In genomic region chr13:31369213-31369612, GRCh38 we compare ENCODE assay signal across 15 cellular contexts.
DNase-seq lines count a peak whose midpoint lies in the region; ATAC-seq and TF ChIP-seq lines count a peak whose summit lies in the region.
"Had no signal": no experiment of that assay in that cellular context is flagged by ENCODE, and none has a peak within 500 bp of the region (broad histone marks: within the 10 kb centered on the region; RNA-seq: fewer than 3 reads in every experiment).

No MANE protein-coding gene starts in this region.

- H3K36me3 Mint-ChIP-seq in activated T-helper 17 cell treated with anti-CD3 and anti-CD28 coated beads, Interleukin-2, amount 50 U/mL, for 72 hours (ENCODE audit: low read depth) = no peaks in the 10 kb centered on the region
- H3K36me3 Mint-ChIP-seq in CD4-positive, alpha-beta memory T cell = no peaks in the 10 kb centered on the region
- H3K36me3 Mint-ChIP-seq: CD4-positive, CD25-positive, alpha-beta regulatory T cell had no signal

- H3K9me3 Mint-ChIP-seq in activated T-helper 17 cell treated with anti-CD3 and anti-CD28 coated beads, Interleukin-2, amount 50 U/mL, for 72 hours = peaks cover 10% of the 10 kb centered on the region
- H3K9me3 Mint-ChIP-seq in CD4-positive, alpha-beta memory T cell = peaks cover 0 to 22% (median 6%) of the 10 kb centered on the region in 8 donors

- no peak overlapping the region for H3K9ac ChIP-seq in SK-N-SH
- H3K9ac ChIP-seq: BLaER1 treated with 17β-estradiol and CSF1 and Interleukin-3, amounts not matched to agents 10 nM and 100 nM had no signal

- H3K4me3 ChIP-seq in SK-N-SH (ENCODE audit: low read depth in 2 of 2, low read length in 1 of 2) = no peak overlapping the region
- no peak overlapping the region for H3K4me3 ChIP-seq in brain microvascular endothelial cell (ENCODE audit: low read depth, low read length)
- no peak overlapping the region for H3K4me3 ChIP-seq in fibroblast of the aortic adventitia (ENCODE audit: low read depth, low read length)
- H3K4me3 ChIP-seq in CD4-positive, alpha-beta memory T cell (ENCODE audit: low read length in 2 of 2) = no peak overlapping the region
- H3K4me3 ChIP-seq: BLaER1 treated with 17β-estradiol and CSF1 and Interleukin-3, amounts not matched to agents 10 nM and 100 nM; GM12878; HAP-1 had no signal

- CTCF ChIA-PET in SK-N-SH (lab: Yijun Ruan, JAX) = no interaction called here
- CTCF ChIA-PET in CD4-positive, alpha-beta memory T cell (lab: Charles Lee; ENCODE audit: partially characterized antibody) = interaction anchor here (1.3 kb wide), 1 partner anchor 10 kb away, joined by 3 read pairs; no protein-coding TSS in a partner anchor

- no peak overlapping the region for H3K27ac ChIP-seq in SK-N-SH (ENCODE audit: low read depth in 2 of 2, low read length in 1 of 2)
- no peak overlapping the region for H3K27ac ChIP-seq in brain microvascular endothelial cell
- no peak overlapping the region for H3K27ac ChIP-seq in CD4-positive, alpha-beta memory T cell (ENCODE audit: low read depth, low read length)
- H3K27ac ChIP-seq: BLaER1 treated with 17β-estradiol and CSF1 and Interleukin-3, amounts not matched to agents 10 nM and 100 nM had no signal

- H3K27ac Mint-ChIP-seq in activated T-helper 17 cell treated with anti-CD3 and anti-CD28 coated beads, Interleukin-2, amount 50 U/mL, for 72 hours = no peak overlapping the region
- H3K27ac Mint-ChIP-seq in CD4-positive, alpha-beta memory T cell = no peak overlapping the region
- H3K27ac Mint-ChIP-seq: CD4-positive, CD25-positive, alpha-beta regulatory T cell had no signal

- H3K27me3 Mint-ChIP-seq in activated T-helper 17 cell treated with anti-CD3 and anti-CD28 coated beads, Interleukin-2, amount 50 U/mL, for 72 hours = peaks cover 19% of the 10 kb centered on the region
- no peaks in the 10 kb centered on the region for H3K27me3 Mint-ChIP-seq in CD4-positive, alpha-beta memory T cell
- H3K27me3 Mint-ChIP-seq: CD4-positive, CD25-positive, alpha-beta regulatory T cell had no signal

- POLR2A ChIA-PET in SK-N-SH (lab: Yijun Ruan, JAX) = no interaction called here
- POLR2A ChIA-PET in CD4-positive, alpha-beta memory T cell (lab: Charles Lee; ENCODE audit: partially characterized antibody) = no interaction called here

- H3K27me3 ChIP-seq in SK-N-SH (ENCODE audit: insufficient read depth) (no peaks in the 10 kb centered on the region; the same call in 1 of the 2 replicates), brain microvascular endothelial cell (replicated peaks) (no peaks in the 10 kb centered on the region)
- H3K27me3 ChIP-seq in CD4-positive, alpha-beta memory T cell (ENCODE audit: insufficient read depth, low read length) = no peaks in the 10 kb centered on the region
- H3K27me3 ChIP-seq: BLaER1 treated with 17β-estradiol and CSF1 and Interleukin-3, amounts not matched to agents 10 nM and 100 nM had no signal

- in situ Hi-C loops in brain microvascular endothelial cell (cut with HindIII; ENCODE audit: low pct_ligation_motif_present, low sequenced_read_pairs) = no loop called here

- H3K4me3 Mint-ChIP-seq in activated T-helper 17 cell treated with anti-CD3 and anti-CD28 coated beads, Interleukin-2, amount 50 U/mL, for 72 hours = no peak overlapping the region
- no peak overlapping the region for H3K4me3 Mint-ChIP-seq in CD4-positive, alpha-beta memory T cell
- H3K4me3 Mint-ChIP-seq: CD4-positive, CD25-positive, alpha-beta regulatory T cell had no signal

- H4K20me1 ChIP-seq in SK-N-SH (ENCODE audit: insufficient read depth) = no peaks in the 10 kb centered on the region
- H4K20me1 ChIP-seq: BLaER1 treated with 17β-estradiol and CSF1 and Interleukin-3, amounts not matched to agents 10 nM and 100 nM had no signal

- H3K9me2 ChIP-seq in SK-N-SH = no peaks in the 10 kb centered on the region

- ATAC-seq in SK-N-SH treated with all-trans-retinoic acid at 6 μM for 48 hours = no peak
- no peak for ATAC-seq in activated T-helper 17 cell treated with anti-CD3 and anti-CD28 coated beads, Interleukin-2, amount 50 U/mL, for 72 hours (replicated peaks)
- no peak for ATAC-seq in GM21515 (IDR thresholded peaks at IDR 0.05; ENCODE audit: unreplicated experiment)
- ATAC-seq: GM12878, HepG2 had no signal

- H3K4me1 ChIP-seq in SK-N-SH (ENCODE audit: control insufficient read depth in 1 of 2, insufficient read depth in 2 of 2, low read depth in 1 of 2, low read length in 1 of 2) = no peaks in the 10 kb centered on the region
- H3K4me1 ChIP-seq in CD4-positive, alpha-beta memory T cell (ENCODE audit: insufficient read depth, low read length) = no peaks in the 10 kb centered on the region
- H3K4me1 ChIP-seq: BLaER1 treated with 17β-estradiol and CSF1 and Interleukin-3, amounts not matched to agents 10 nM and 100 nM; HAP-1 had no signal

- H3K4me2 ChIP-seq in SK-N-SH = no peak overlapping the region
- H3K4me2 ChIP-seq: BLaER1 treated with 17β-estradiol and CSF1 and Interleukin-3, amounts not matched to agents 10 nM and 100 nM had no signal

- no peaks in the 10 kb centered on the region for H3F3A ChIP-seq in SK-N-SH (replicated peaks; ENCODE audit: insufficient read depth)

- no peaks in the 10 kb centered on the region for H3K79me2 ChIP-seq in SK-N-SH (ENCODE audit: insufficient read depth)

- no peak for TF ChIP-seq RAD21 in SK-N-SH (IDR thresholded peaks at IDR 0.05; ENCODE audit: low read length)

- H2AFZ ChIP-seq in SK-N-SH (ENCODE audit: low read depth) = no peak overlapping the region

- no peak for DNase-seq in SK-N-SH
- peak; percentile 9 for DNase-seq in brain microvascular endothelial cell
- DNase-seq in fibroblast of the aortic adventitia (ENCODE audit: low read depth) = peak; percentile 39
- DNase-seq in CD4-positive, alpha-beta memory T cell = no peak
- DNase-seq: 8988T; Calu3; CD4-positive, CD25-positive, alpha-beta regulatory T cell; DMS 273 treated with DMSO at 0.1 percent for 48 hours had no signal

- intact Hi-C loops in CD4-positive, alpha-beta memory T cell (cut with micrococcal nuclease) = no loop called here

- H3K9me3 ChIP-seq in SK-N-SH = no peaks in the 10 kb centered on the region
- no peaks in the 10 kb centered on the region for H3K9me3 ChIP-seq in CD4-positive, alpha-beta memory T cell (ENCODE audit: control insufficient read depth in 1 of 2, low read length in 2 of 2)

- H3K36me3 ChIP-seq in SK-N-SH (replicated peaks in 1 of 2; ENCODE audit: control insufficient read depth in 1 of 2, insufficient read depth in 2 of 2, low read length in 1 of 2) = no peaks in the 10 kb centered on the region
- no peaks in the 10 kb centered on the region for H3K36me3 ChIP-seq in brain microvascular endothelial cell (replicated peaks)
- H3K36me3 ChIP-seq in CD4-positive, alpha-beta memory T cell (ENCODE audit: insufficient read depth, low read length) = no peaks in the 10 kb centered on the region
- H3K36me3 ChIP-seq: BLaER1 treated with 17β-estradiol and CSF1 and Interleukin-3, amounts not matched to agents 10 nM and 100 nM; HAP-1 had no signal

- TF ChIP-seq CTCF in SK-N-SH (IDR thresholded peaks at IDR 0.05) (no peak), brain microvascular endothelial cell (IDR thresholded peaks at IDR 0.05; ENCODE audit: low read depth, low read length, missing control alignments) (no peak), fibroblast of the aortic adventitia (IDR thresholded peaks at IDR 0.05; ENCODE audit: insufficient read depth, low read length) (no peak)

- no peaks in the 10 kb centered on the region for H3K4me1 Mint-ChIP-seq in activated T-helper 17 cell treated with anti-CD3 and anti-CD28 coated beads, Interleukin-2, amount 50 U/mL, for 72 hours
- H3K4me1 Mint-ChIP-seq in CD4-positive, alpha-beta memory T cell = no peaks in the 10 kb centered on the region
- H3K4me1 Mint-ChIP-seq: CD4-positive, CD25-positive, alpha-beta regulatory T cell had no signal

- no peak for TF ChIP-seq EP300 in SK-N-SH (IDR thresholded peaks at IDR 0.05; ENCODE audit: borderline replicate concordance in 1 of 2, low read depth in 1 of 2, low read length in 1 of 2)

TF ChIP-seq in SK-N-SH treated with all-trans-retinoic acid at 6 μM for 48 hours, 23 proteins besides CTCF, POLR2A, EP300 and RAD21 (continues in another document):
- TF ChIP-seq ISL1 (CRISPR knock-in tag; IDR thresholded peaks at IDR 0.05) (peak; percentile 81), TCF4 (CRISPR knock-in tag; IDR thresholded peaks at IDR 0.05; ENCODE audit: borderline replicate concordance) (peak; percentile 40; the same call in 1 of the 2 replicates), ZNF70 (CRISPR knock-in tag; IDR thresholded peaks at IDR 0.05) (no peak), PPARA (CRISPR knock-in tag; IDR thresholded peaks at IDR 0.05; ENCODE audit: borderline replicate concordance) (no peak)
- TF ChIP-seq, protein P1, sequence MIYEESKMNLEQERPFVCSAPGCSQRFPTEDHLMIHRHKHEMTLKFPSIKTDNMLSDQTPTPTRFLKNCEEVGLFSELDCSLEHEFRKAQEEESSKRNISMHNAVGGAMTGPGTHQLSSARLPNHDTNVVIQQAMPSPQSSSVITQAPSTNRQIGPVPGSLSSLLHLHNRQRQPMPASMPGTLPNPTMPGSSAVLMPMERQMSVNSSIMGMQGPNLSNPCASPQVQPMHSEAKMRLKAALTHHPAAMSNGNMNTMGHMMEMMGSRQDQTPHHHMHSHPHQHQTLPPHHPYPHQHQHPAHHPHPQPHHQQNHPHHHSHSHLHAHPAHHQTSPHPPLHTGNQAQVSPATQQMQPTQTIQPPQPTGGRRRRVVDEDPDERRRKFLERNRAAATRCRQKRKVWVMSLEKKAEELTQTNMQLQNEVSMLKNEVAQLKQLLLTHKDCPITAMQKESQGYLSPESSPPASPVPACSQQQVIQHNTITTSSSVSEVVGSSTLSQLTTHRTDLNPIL (CRISPR knock-in tag; IDR thresholded peaks at IDR 0.05; ENCODE audit: low read depth) = 0 out of 2 replicates have a peak, but pooled peaks have one; percentile 19

TF ChIP-seq in SK-N-SH, 30 proteins besides CTCF, POLR2A, EP300 and RAD21:
- TF ChIP-seq TAF1 (IDR thresholded peaks at IDR 0.05; ENCODE audit: borderline replicate concordance, low read depth, low read length) (no peak), NRF1 (IDR thresholded peaks at IDR 0.05; ENCODE audit: low read depth, low read length) (no peak), YY1 (IDR thresholded peaks at IDR 0.05; ENCODE audit: low read depth) (no peak), JUND (IDR thresholded peaks at IDR 0.05) (no peak), FOXM1 (IDR thresholded peaks at IDR 0.05; ENCODE audit: low read depth) (no peak), MAX (IDR thresholded peaks at IDR 0.05; ENCODE audit: low read depth) (no peak), TEAD4 (IDR thresholded peaks at IDR 0.05; ENCODE audit: borderline replicate concordance, insufficient read depth) (no peak), SMC3 (IDR thresholded peaks at IDR 0.05; ENCODE audit: low read depth, low read length) (no peak), ELF1 (IDR thresholded peaks at IDR 0.05) (no peak)

Comparison
In these comparisons a context has a peak if more than half of its experiments do, and no peak if none do; other contexts are left out.
1. DNase-seq: peak in brain microvascular endothelial cell (single experiment) and fibroblast of the aortic adventitia (single experiment); none in SK-N-SH (single experiment) and CD4-positive, alpha-beta memory T cell (0 of 5).